In genomic region chr11:3164138-3164539, GRCh38 we compare ENCODE assay signal across 1 cellular context.
TF ChIP-seq lines count a peak whose summit lies in the region.

No MANE protein-coding gene starts in this region.

TF ChIP-seq in HCT116, 20 proteins besides CTCF, POLR2A, EP300 and RAD21 (continued from another document):
- TF ChIP-seq CBX3 (IDR thresholded peaks at IDR 0.05; ENCODE audit: low read depth), result no peak
- TF ChIP-seq TCF7L2 (IDR thresholded peaks at IDR 0.05; ENCODE audit: borderline replicate concordance, extremely low read depth, insufficient read depth, insufficient read length), result no peak
- TF ChIP-seq POLR2AphosphoS5 (IDR thresholded peaks at IDR 0.05; ENCODE audit: low read depth, low read length), result no peak
- no peak for TF ChIP-seq SP1 (IDR thresholded peaks at IDR 0.05; ENCODE audit: low read depth)
- TF ChIP-seq EGR1 (IDR thresholded peaks at IDR 0.05; ENCODE audit: low read depth), result no peak
- TF ChIP-seq JUND (IDR thresholded peaks at IDR 0.05), result no peak
- TF ChIP-seq, protein P1, sequence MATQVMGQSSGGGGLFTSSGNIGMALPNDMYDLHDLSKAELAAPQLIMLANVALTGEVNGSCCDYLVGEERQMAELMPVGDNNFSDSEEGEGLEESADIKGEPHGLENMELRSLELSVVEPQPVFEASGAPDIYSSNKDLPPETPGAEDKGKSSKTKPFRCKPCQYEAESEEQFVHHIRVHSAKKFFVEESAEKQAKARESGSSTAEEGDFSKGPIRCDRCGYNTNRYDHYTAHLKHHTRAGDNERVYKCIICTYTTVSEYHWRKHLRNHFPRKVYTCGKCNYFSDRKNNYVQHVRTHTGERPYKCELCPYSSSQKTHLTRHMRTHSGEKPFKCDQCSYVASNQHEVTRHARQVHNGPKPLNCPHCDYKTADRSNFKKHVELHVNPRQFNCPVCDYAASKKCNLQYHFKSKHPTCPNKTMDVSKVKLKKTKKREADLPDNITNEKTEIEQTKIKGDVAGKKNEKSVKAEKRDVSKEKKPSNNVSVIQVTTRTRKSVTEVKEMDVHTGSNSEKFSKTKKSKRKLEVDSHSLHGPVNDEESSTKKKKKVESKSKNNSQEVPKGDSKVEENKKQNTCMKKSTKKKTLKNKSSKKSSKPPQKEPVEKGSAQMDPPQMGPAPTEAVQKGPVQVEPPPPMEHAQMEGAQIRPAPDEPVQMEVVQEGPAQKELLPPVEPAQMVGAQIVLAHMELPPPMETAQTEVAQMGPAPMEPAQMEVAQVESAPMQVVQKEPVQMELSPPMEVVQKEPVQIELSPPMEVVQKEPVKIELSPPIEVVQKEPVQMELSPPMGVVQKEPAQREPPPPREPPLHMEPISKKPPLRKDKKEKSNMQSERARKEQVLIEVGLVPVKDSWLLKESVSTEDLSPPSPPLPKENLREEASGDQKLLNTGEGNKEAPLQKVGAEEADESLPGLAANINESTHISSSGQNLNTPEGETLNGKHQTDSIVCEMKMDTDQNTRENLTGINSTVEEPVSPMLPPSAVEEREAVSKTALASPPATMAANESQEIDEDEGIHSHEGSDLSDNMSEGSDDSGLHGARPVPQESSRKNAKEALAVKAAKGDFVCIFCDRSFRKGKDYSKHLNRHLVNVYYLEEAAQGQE (IDR thresholded peaks at IDR 0.05; ENCODE audit: low read depth), result no peak
- TF ChIP-seq ELF1 (IDR thresholded peaks at IDR 0.05; ENCODE audit: borderline replicate concordance, low read depth), result no peak
- TF ChIP-seq CEBPB (IDR thresholded peaks at IDR 0.05; ENCODE audit: low read depth), result no peak
